Comparison of ENCODE assay signal across 8 cellular contexts in the genomic region with DNA sequence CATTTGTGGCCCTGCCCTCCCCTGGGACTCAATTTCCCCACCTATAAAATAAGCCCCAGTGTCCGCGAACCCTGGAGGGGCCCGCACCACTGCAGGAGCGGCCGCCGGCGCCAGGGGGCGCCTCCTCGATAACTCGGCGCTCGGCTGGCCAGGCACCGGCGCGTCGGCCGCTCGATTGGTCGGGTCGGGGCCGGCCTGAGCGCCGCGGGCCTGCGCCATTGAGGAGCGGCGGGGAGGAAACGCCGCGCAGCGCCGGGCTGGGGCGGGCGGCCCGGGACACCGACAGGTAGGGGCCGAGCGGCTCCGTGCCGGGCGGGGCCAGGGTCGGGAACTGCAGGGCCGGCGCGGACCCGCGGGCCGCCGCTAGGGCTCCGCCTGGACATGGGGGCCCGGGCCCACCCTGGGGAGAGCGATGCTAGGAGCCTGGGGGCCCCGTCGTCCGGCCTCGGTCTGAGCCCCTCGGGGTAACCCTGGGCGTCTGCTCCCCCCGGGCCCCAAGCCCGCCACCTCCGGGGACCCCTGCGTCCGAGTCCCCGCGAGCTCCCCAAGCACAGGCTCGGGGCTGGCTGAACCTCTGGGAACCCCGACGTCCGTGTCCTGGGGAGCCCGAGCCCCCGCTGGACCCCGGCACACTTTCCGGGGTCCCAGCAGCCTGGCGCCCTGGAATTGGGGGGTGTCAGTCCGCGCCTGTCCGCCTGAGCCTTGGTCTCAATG. TPM values are rescaled to one million over a fixed set of nuclear protein-coding genes. Genes with fewer than 3 reads are reported as not detected.
DNase-seq lines count a peak whose midpoint lies in the region; ATAC-seq and TF ChIP-seq lines count a peak whose summit lies in the region.

A gene with protein sequence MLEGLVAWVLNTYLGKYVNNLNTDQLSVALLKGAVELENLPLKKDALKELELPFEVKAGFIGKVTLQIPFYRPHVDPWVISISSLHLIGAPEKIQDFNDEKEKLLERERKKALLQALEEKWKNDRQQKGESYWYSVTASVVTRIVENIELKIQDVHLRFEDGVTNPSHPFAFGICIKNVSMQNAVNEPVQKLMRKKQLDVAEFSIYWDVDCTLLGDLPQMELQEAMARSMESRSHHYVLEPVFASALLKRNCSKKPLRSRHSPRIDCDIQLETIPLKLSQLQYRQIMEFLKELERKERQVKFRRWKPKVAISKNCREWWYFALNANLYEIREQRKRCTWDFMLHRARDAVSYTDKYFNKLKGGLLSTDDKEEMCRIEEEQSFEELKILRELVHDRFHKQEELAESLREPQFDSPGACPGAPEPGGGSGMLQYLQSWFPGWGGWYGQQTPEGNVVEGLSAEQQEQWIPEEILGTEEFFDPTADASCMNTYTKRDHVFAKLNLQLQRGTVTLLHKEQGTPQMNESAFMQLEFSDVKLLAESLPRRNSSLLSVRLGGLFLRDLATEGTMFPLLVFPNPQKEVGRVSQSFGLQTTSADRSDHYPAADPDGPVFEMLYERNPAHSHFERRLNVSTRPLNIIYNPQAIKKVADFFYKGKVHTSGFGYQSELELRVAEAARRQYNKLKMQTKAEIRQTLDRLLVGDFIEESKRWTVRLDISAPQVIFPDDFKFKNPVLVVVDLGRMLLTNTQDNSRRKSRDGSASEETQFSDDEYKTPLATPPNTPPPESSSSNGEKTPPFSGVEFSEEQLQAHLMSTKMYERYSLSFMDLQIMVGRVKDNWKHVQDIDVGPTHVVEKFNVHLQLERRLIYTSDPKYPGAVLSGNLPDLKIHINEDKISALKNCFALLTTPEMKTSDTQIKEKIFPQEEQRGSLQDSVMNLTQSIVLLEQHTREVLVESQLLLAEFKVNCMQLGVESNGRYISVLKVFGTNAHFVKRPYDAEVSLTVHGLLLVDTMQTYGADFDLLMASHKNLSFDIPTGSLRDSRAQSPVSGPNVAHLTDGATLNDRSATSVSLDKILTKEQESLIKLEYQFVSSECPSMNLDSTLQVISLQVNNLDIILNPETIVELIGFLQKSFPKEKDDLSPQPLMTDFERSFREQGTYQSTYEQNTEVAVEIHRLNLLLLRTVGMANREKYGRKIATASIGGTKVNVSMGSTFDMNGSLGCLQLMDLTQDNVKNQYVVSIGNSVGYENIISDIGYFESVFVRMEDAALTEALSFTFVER (N-terminal part only) (plus strand): TSS at position 196 of the 714 bp plus-strand sequence. CDS start 4,237 bp downstream, outside the sequence.

- no peak within 1 kb of the TSS for H2BK12ac ChIP-seq in H9 (ENCODE audit: insufficient read length, low read depth, low read length)

- H4K20me1 ChIP-seq in H9 (ENCODE audit: control insufficient read depth, insufficient read depth, insufficient read length), result no peaks in the 10 kb centered on the region

- H3K23ac ChIP-seq in H9 (ENCODE audit: insufficient read length, low read depth, low read length), result no peak within 1 kb of the TSS

- H2BK20ac ChIP-seq in H9 (ENCODE audit: low read depth, low read length, poor library complexity, severe bottlenecking), result no peak within 1 kb of the TSS

- H3T11ph ChIP-seq in H9 (ENCODE audit: low read length), result no peak within 1 kb of the TSS

- no peak for ATAC-seq in HG03457 (IDR thresholded peaks at IDR 0.05; ENCODE audit: unreplicated experiment)

- in situ Hi-C loops in astrocyte of the cerebellum (cut with HindIII; ENCODE audit: low sequenced_read_pairs), result no loop called here

- H3K27ac ChIP-seq in H9 (ENCODE audit: insufficient read length, low read depth, low read length), result no peak within 1 kb of the TSS

- peak; percentile 33 for TF ChIP-seq POLR2A in NB4 (IDR thresholded peaks at IDR 0.05; ENCODE audit: extremely low read depth, insufficient read length)

- no peaks in the 10 kb centered on the region for H3K27me3 ChIP-seq in H9 (ENCODE audit: insufficient read depth, low read length)

- no peaks in the 10 kb centered on the region; a peak in 1 of 5 replicates for H3K9me3 Mint-ChIP-seq in H9

- TF ChIP-seq CTCF in H9 (conservative IDR thresholded peaks at IDR 0.05) (peak; percentile 96), NB4 (IDR thresholded peaks at IDR 0.05; ENCODE audit: low read depth, low read length) (peak; percentile 84), astrocyte of the cerebellum (IDR thresholded peaks at IDR 0.05; ENCODE audit: low read depth, low read length, missing control alignments) (peak; percentile 90), retinal pigment epithelial cell (conservative IDR thresholded peaks at IDR 0.05; ENCODE audit: low read depth, low read length) (peak; percentile 87)

- no peak within 1 kb of the TSS; the same call in 1 of the 2 replicates for H3K14ac ChIP-seq in H9 (ENCODE audit: insufficient read depth, low read length)

- H2BK5ac ChIP-seq in H9 (ENCODE audit: insufficient read length, low read length), result no peak within 1 kb of the TSS

- H3K4me3 ChIP-seq in GM08714 (ENCODE audit: low read length) (peak within 1 kb of the TSS; percentile 78), NB4 (ENCODE audit: low read depth, low read length) (peak within 1 kb of the TSS; percentile 80), astrocyte of the cerebellum (ENCODE audit: low read depth, low read length) (peak within 1 kb of the TSS; percentile 94), retinal pigment epithelial cell (ENCODE audit: low read length) (peak within 1 kb of the TSS; percentile 90)

- H3K4me2 ChIP-seq in H9 (ENCODE audit: insufficient read depth, insufficient read length, low read length), result peak within 1 kb of the TSS; percentile 87

- H3K18ac ChIP-seq in H9 (ENCODE audit: insufficient read length, low read depth, low read length), result no peak within 1 kb of the TSS

- H2AK5ac ChIP-seq in H9 (ENCODE audit: insufficient read length, low read length), result no peak within 1 kb of the TSS

- peak; percentile 78 for DNase-seq in H9
- peak; percentile 85 for DNase-seq in NB4 (ENCODE audit: low read depth)
- peak; percentile 82 for DNase-seq in T-helper 9 cell
- DNase-seq in astrocyte of the cerebellum (ENCODE audit: low read depth), result peak; percentile 53
- peak; percentile 31 to 73 for DNase-seq in hippocampal formation (lab: John Stamatoyannopoulos, UW)
- DNase-seq in retinal pigment epithelial cell (ENCODE audit: low read depth), result no peak

- H3K4ac ChIP-seq in H9 (ENCODE audit: low read depth, low read length), result no peak within 1 kb of the TSS

- H3K4me3 Mint-ChIP-seq in H9, result peak within 1 kb of the TSS; percentile 84 to 90

- H2BK15ac ChIP-seq in H9 (ENCODE audit: low read depth, low read length), result no peak within 1 kb of the TSS

- H3K27ac Mint-ChIP-seq in H9, result peak within 1 kb of the TSS in 1 of 3 experiments; percentile 59; a peak in 2 of 7 replicates

- H3K4me1 Mint-ChIP-seq in H9, result peaks cover 14 to 15% of the 10 kb centered on the region in 2 experiments

- peaks cover 8% of the 10 kb centered on the region for H3K23me2 ChIP-seq in H9 (ENCODE audit: insufficient read length, low read depth, low read length, poor library complexity, severe bottlenecking)

- H4K91ac ChIP-seq in H9 (ENCODE audit: insufficient read length, low read depth, low read length), result no peak within 1 kb of the TSS

- no peaks in the 10 kb centered on the region for H3K27me3 Mint-ChIP-seq in H9 (ENCODE audit: low read depth)

- H3K36me3 Mint-ChIP-seq in H9 (ENCODE audit: insufficient read depth in 1 of 3, low read depth in 3 of 3), result peaks cover 0 to 3% (median 3%) of the 10 kb centered on the region in 3 experiments; a peak in 3 of 7 replicates

- H3K9ac ChIP-seq in H9 (ENCODE audit: extremely low read depth, insufficient read length, low read length), result peak within 1 kb of the TSS; percentile 55

- H3K79me1 ChIP-seq in H9 (ENCODE audit: insufficient read depth, low read depth, low read length, poor library complexity, severe bottlenecking), result peaks cover 3% of the 10 kb centered on the region

- H3K56ac ChIP-seq in H9 (ENCODE audit: insufficient read length, low read depth, low read length), result no peak within 1 kb of the TSS

- no peak within 1 kb of the TSS for H2BK120ac ChIP-seq in H9 (ENCODE audit: low read depth, low read length, poor library complexity, severe bottlenecking)

- H2AFZ ChIP-seq in H9 (ENCODE audit: low read length), result peak within 1 kb of the TSS; percentile 25

- H3K4me1 ChIP-seq in H9 (ENCODE audit: insufficient read depth, low read length), result peaks cover 2% of the 10 kb centered on the region; the same call in 1 of the 2 replicates

- no peak within 1 kb of the TSS for H4K8ac ChIP-seq in H9 (replicated peaks; ENCODE audit: insufficient read length, low read depth, low read length)

- WGBS in H9 (ENCODE audit: extremely low coverage, insufficient read length, low lambda C conversion rate), result no CpG with 5 or more reads among the region's 77 CpGs

- H3K9me3 ChIP-seq in H9 (ENCODE audit: control insufficient read depth, low read depth, low read length), result no peaks in the 10 kb centered on the region

- H4K5ac ChIP-seq in H9 (ENCODE audit: insufficient read length, low read depth, low read length), result no peak within 1 kb of the TSS

- no peaks in the 10 kb centered on the region; the same call in 1 of the 2 replicates for H3K79me2 ChIP-seq in H9 (ENCODE audit: insufficient read depth, low read length)

RNA-seq across cellular contexts. Expression of the gene that starts here (rescaled TPM):
- total RNA-seq in H9 (2021), result 18.8 and 20.2 TPM in 2 replicates
